Comparison of ENCODE assay signal across 31 cellular contexts in the genomic region with DNA sequence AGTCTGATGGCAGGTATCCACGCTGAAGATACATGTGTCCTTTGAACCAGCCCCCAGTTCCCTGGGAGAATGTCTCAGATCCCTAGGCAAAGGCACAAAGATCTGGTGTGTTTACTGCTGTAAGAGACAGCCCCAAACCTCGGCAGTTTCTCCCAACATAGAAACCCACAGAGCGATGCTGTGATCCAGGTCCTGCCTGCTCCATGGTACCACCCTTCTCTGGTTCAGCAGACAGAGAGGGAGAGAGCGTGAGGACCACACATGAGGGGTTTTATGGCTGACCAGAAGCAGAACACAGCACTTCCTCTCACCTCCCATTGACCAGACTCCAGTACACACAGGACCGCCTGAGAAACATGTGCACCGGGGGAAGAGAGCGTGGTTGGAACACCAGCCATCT. TPM values are rescaled to one million over a fixed set of nuclear protein-coding genes. Genes with fewer than 3 reads are reported as not detected.
"Had no signal": no experiment of that assay in that cellular context is flagged by ENCODE, and none has a peak within 500 bp of the region (broad histone marks: within the 10 kb centered on the region; RNA-seq: fewer than 3 reads in every experiment).

No MANE protein-coding gene starts in this region.

- H3K4me1 Mint-ChIP-seq: activated CD4-positive, alpha-beta T cell treated with anti-CD3 and anti-CD28 coated beads, Interleukin-2, amount 10 ng/mL, durations not matched to agents 24 days and 14 days; activated naive CD8-positive, alpha-beta T cell treated with anti-CD3 and anti-CD28 coated beads for 36 hours; naive B cell had no signal

- ATAC-seq: activated CD4-positive, CD25-positive, alpha-beta regulatory T cell treated with anti-CD3 and anti-CD28 coated beads, Interleukin-2, amount 50 U/mL, for 24 hours; activated T-cell treated with anti-CD3 and anti-CD28 coated beads, Interleukin-2, amount 50 U/mL, for 72 hours; body of pancreas; gastroesophageal sphincter; right lobe of liver had no signal

- H3K36me3 ChIP-seq: adrenal gland, cardiac muscle cell, gastroesophageal sphincter, right lobe of liver, tibial nerve had no signal

- H3K27me3 ChIP-seq: cardiac muscle cell, hepatocyte, right lobe of liver had no signal

- DNase-seq: activated CD4-positive, alpha-beta memory T cell treated with anti-CD3 and anti-CD28 coated beads for 36 hours; activated CD4-positive, alpha-beta T cell treated with anti-CD3 and anti-CD28 coated beads, Interleukin-2, amount 10 ng/mL, durations not matched to agents 24 days and 14 days; activated naive CD4-positive, alpha-beta T cell treated with anti-CD3 and anti-CD28 coated beads for 36 hours; activated naive CD8-positive, alpha-beta T cell treated with anti-CD3 and anti-CD28 coated beads for 36 hours; activated T-cell treated with anti-CD3 and anti-CD28 coated beads, Interleukin-2, amount 50 U/mL, for 72 hours; adrenal gland; body of pancreas; effector memory CD4-positive, alpha-beta T cell; erythroblast; islet precursor cell; naive B cell; small intestine; stimulated activated CD4-positive, alpha-beta T cell treated with anti-CD3 and anti-CD28 coated beads, Interleukin-1b, Interleukin-23, amount 100 ng/mL, for 48 hours; stimulated activated naive CD4-positive, alpha-beta T cell had no signal

- H3K9me3 ChIP-seq: adrenal gland, body of pancreas, gastroesophageal sphincter, right lobe of liver, tibial nerve had no signal

- H3K27me3 Mint-ChIP-seq: activated CD4-positive, alpha-beta T cell treated with anti-CD3 and anti-CD28 coated beads, Interleukin-2, amount 10 ng/mL, durations not matched to agents 24 days and 14 days had no signal

- H3K27ac ChIP-seq: adrenal gland, body of pancreas, cardiac muscle cell, coronary artery, dorsolateral prefrontal cortex, gastroesophageal sphincter, hepatocyte, right lobe of liver, tibial nerve had no signal

- H3K4me3 ChIP-seq: adrenal gland, body of pancreas, cardiac muscle cell, coronary artery, dorsolateral prefrontal cortex, gastroesophageal sphincter, hepatocyte, right lobe of liver, tibial nerve had no signal

- H3K4me3 Mint-ChIP-seq: activated CD4-positive, alpha-beta memory T cell treated with anti-CD3 and anti-CD28 coated beads for 36 hours; activated CD4-positive, alpha-beta T cell treated with anti-CD3 and anti-CD28 coated beads, Interleukin-2, amount 10 ng/mL, durations not matched to agents 24 days and 14 days; activated naive CD4-positive, alpha-beta T cell treated with anti-CD3 and anti-CD28 coated beads for 36 hours; activated naive CD8-positive, alpha-beta T cell treated with anti-CD3 and anti-CD28 coated beads for 36 hours; activated T-cell treated with anti-CD3 and anti-CD28 coated beads, Interleukin-2, amount 50 U/mL, for 72 hours; mesothelial cell of epicardium; naive B cell; neural crest cell had no signal

- H3K36me3 Mint-ChIP-seq: activated CD4-positive, alpha-beta memory T cell treated with anti-CD3 and anti-CD28 coated beads for 36 hours; activated naive CD8-positive, alpha-beta T cell treated with anti-CD3 and anti-CD28 coated beads for 36 hours; mesothelial cell of epicardium; naive B cell had no signal

- H3K9me3 Mint-ChIP-seq: activated CD4-positive, alpha-beta memory T cell treated with anti-CD3 and anti-CD28 coated beads for 36 hours; activated CD4-positive, alpha-beta T cell treated with anti-CD3 and anti-CD28 coated beads, Interleukin-2, amount 10 ng/mL, durations not matched to agents 24 days and 14 days; activated naive CD4-positive, alpha-beta T cell treated with anti-CD3 and anti-CD28 coated beads for 36 hours; activated naive CD8-positive, alpha-beta T cell treated with anti-CD3 and anti-CD28 coated beads for 36 hours; activated T-cell treated with anti-CD3 and anti-CD28 coated beads, Interleukin-2, amount 50 U/mL, for 72 hours; mesothelial cell of epicardium; naive B cell; neural crest cell had no signal

- H3K4me1 ChIP-seq: body of pancreas, gastroesophageal sphincter, right lobe of liver had no signal

- H3K27ac Mint-ChIP-seq: activated CD4-positive, alpha-beta memory T cell treated with anti-CD3 and anti-CD28 coated beads for 36 hours; activated CD4-positive, alpha-beta T cell treated with anti-CD3 and anti-CD28 coated beads, Interleukin-2, amount 10 ng/mL, durations not matched to agents 24 days and 14 days; activated naive CD4-positive, alpha-beta T cell treated with anti-CD3 and anti-CD28 coated beads for 36 hours; activated naive CD8-positive, alpha-beta T cell treated with anti-CD3 and anti-CD28 coated beads for 36 hours; activated T-cell treated with anti-CD3 and anti-CD28 coated beads, Interleukin-2, amount 50 U/mL, for 72 hours; mesothelial cell of epicardium; naive B cell; progenitor cell of endocrine pancreas had no signal

RNA-seq across cellular contexts. Expression of a gene that starts 47.0 kb away (rescaled TPM):
- total RNA-seq: activated CD4-positive, alpha-beta memory T cell treated with anti-CD3 and anti-CD28 coated beads for 36 hours; activated CD4-positive, alpha-beta T cell treated with anti-CD3 and anti-CD28 coated beads, Interleukin-2, amount 10 ng/mL, durations not matched to agents 24 days and 14 days; activated CD8-positive, alpha-beta memory T cell treated with anti-CD3 and anti-CD28 coated beads for 36 hours; activated naive CD4-positive, alpha-beta T cell treated with anti-CD3 and anti-CD28 coated beads for 36 hours; activated naive CD8-positive, alpha-beta T cell treated with anti-CD3 and anti-CD28 coated beads for 36 hours; activated T-cell treated with anti-CD3 and anti-CD28 coated beads, Interleukin-2, amount 50 U/mL, for 72 hours; body of pancreas; cardiac muscle cell; fibroblast of lung; fibroblast of villous mesenchyme; hepatocyte; mesothelial cell of epicardium; neural crest cell; osteocyte; progenitor cell of endocrine pancreas; renal cortical epithelial cell; T-helper 1 cell treated with Interleukin-12 subunit alpha and Interleukin-12 subunit beta and Interleukin-4 antibody, amounts not matched to agents 30 ng/mL and 1 ng/mL, for 36 hours had no signal
- polyA plus RNA-seq: cardiac muscle cell, fibroblast of lung, hepatocyte had no signal
